Comparison of ENCODE assay signal across 20 cellular contexts in genomic region chr13:40428354-40428753, GRCh38.
"Had no signal": no experiment of that assay in that cellular context is flagged by ENCODE, and none has a peak within 500 bp of the region (broad histone marks: within the 10 kb centered on the region; RNA-seq: fewer than 3 reads in every experiment).

No MANE protein-coding gene starts in this region.

- DNase-seq: activated CD4-positive, alpha-beta memory T cell treated with anti-CD3 and anti-CD28 coated beads, Interleukin-2, amount 10 ng/mL, durations not matched to agents 7 days and 5 days; activated CD8-positive, alpha-beta memory T cell treated with anti-CD3 and anti-CD28 coated beads, Interleukin-2, amount 50 U/mL, for 4 hours; activated effector memory CD4-positive, alpha-beta T cell treated with anti-CD3 and anti-CD28 coated beads, Interleukin-2, amount 50 U/mL, for 16 hours; activated T-cell treated with anti-CD3 and anti-CD28 coated beads, Interleukin-2, amount 50 U/mL, for 48 hours; amniotic stem cell; caudate nucleus; left colon; mammary epithelial cell; naive thymus-derived CD8-positive, alpha-beta T cell; stimulated activated CD4-positive, alpha-beta T cell treated with anti-CD3 and anti-CD28 coated beads, Interleukin-2, amount 100 ng/mL, for 48 hours; stimulated activated naive CD4-positive, alpha-beta T cell treated with Interleukin-2 at 50 U/mL for 16 hours; T-helper 1 cell; T1000; trophoblast cell had no signal

- H3K36me3 ChIP-seq: neutrophil, suprapubic skin had no signal

- H3K27me3 ChIP-seq: neutrophil, suprapubic skin had no signal

- H3K27ac ChIP-seq: neutrophil, suprapubic skin had no signal

- H3K4me3 ChIP-seq: suprapubic skin had no signal

- ATAC-seq: esophagus mucosa; left colon; naive thymus-derived CD8-positive, alpha-beta T cell had no signal

- H3K4me1 ChIP-seq: suprapubic skin had no signal

- FAIRE-seq: colon, endometrium, islet of Langerhans had no signal

- H3K9me3 ChIP-seq: neutrophil, suprapubic skin had no signal
